ENCODE assay signal across 8 cellular contexts in the genomic region with DNA sequence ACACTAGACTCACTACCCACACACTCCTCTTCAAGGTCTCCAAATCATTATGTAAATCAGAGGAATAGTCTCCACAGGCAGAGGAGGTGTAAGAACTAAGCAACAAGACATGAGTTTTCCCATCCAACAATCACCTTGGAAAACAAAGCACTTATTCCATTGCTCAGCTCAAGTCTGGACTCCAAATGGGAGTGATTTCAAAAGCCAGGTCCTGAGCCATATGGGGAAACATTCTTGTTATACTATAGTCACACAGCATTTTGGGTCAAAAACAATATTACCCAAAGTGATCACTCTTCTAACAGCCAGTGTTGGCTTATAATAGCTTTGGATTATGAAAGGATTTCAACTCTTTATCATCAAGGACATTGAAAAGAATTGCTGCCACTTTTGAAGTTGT. TPM values are rescaled to one million over a fixed set of nuclear protein-coding genes. Genes with fewer than 3 reads are reported as not detected.
DNase-seq lines count a peak whose midpoint lies in the region; ATAC-seq and TF ChIP-seq lines count a peak whose summit lies in the region.

No MANE protein-coding gene starts in this region.

- H3K4me3 Mint-ChIP-seq in activated naive CD4-positive, alpha-beta T cell treated with anti-CD3 and anti-CD28 coated beads, Interleukin-2, amount 50 U/mL, for 24 hours, result peak overlapping the region; percentile 92
- peak overlapping the region; percentile 79 for H3K4me3 Mint-ChIP-seq in activated T-helper 17 cell treated with anti-CD3 and anti-CD28 coated beads, Interleukin-2, amount 50 U/mL, for 72 hours
- no peak overlapping the region for H3K4me3 Mint-ChIP-seq in glutamatergic neuron (ENCODE audit: unreplicated experiment)

- H3K4me3 ChIP-seq in lower lobe of right lung (peak overlapping the region; percentile 65), thyroid gland (replicated peaks in 1 of 3) (no peak overlapping the region)

- no peaks in the 10 kb centered on the region for H3K27me3 Mint-ChIP-seq in activated naive CD4-positive, alpha-beta T cell treated with anti-CD3 and anti-CD28 coated beads, Interleukin-2, amount 50 U/mL, for 24 hours
- H3K27me3 Mint-ChIP-seq in activated T-helper 17 cell treated with anti-CD3 and anti-CD28 coated beads, Interleukin-2, amount 50 U/mL, for 72 hours, result no peaks in the 10 kb centered on the region
- peaks cover 4% of the 10 kb centered on the region for H3K27me3 Mint-ChIP-seq in glutamatergic neuron (ENCODE audit: unreplicated experiment)

- TF ChIP-seq CTCF in lower lobe of right lung (IDR thresholded peaks at IDR 0.05), result no peak
- TF ChIP-seq CTCF in thyroid gland (IDR thresholded peaks at IDR 0.05), result no peak
- TF ChIP-seq CTCF in glutamatergic neuron (IDR thresholded peaks at IDR 0.05; ENCODE audit: partially characterized antibody, unreplicated experiment), result no peak

- no peaks in the 10 kb centered on the region for H3K36me3 Mint-ChIP-seq in activated naive CD4-positive, alpha-beta T cell treated with anti-CD3 and anti-CD28 coated beads, Interleukin-2, amount 50 U/mL, for 24 hours
- H3K36me3 Mint-ChIP-seq in activated T-helper 17 cell treated with anti-CD3 and anti-CD28 coated beads, Interleukin-2, amount 50 U/mL, for 72 hours (ENCODE audit: low read depth), result no peaks in the 10 kb centered on the region
- no peaks in the 10 kb centered on the region for H3K36me3 Mint-ChIP-seq in glutamatergic neuron (ENCODE audit: unreplicated experiment)

- TF ChIP-seq POLR2A in thyroid gland (IDR thresholded peaks at IDR 0.05), result no peak

- no peaks in the 10 kb centered on the region for H3K9me3 Mint-ChIP-seq in activated naive CD4-positive, alpha-beta T cell treated with anti-CD3 and anti-CD28 coated beads, Interleukin-2, amount 50 U/mL, for 24 hours
- H3K9me3 Mint-ChIP-seq in activated T-helper 17 cell treated with anti-CD3 and anti-CD28 coated beads, Interleukin-2, amount 50 U/mL, for 72 hours, result no peaks in the 10 kb centered on the region
- H3K9me3 Mint-ChIP-seq in glutamatergic neuron (ENCODE audit: unreplicated experiment), result no peaks in the 10 kb centered on the region

- no peak for ATAC-seq in activated T-helper 17 cell treated with anti-CD3 and anti-CD28 coated beads, Interleukin-2, amount 50 U/mL, for 72 hours (replicated peaks)
- ATAC-seq in lower lobe of right lung (no peak), sciatic nerve (no peak)

- peaks cover 23% of the 10 kb centered on the region for H3K4me1 Mint-ChIP-seq in activated naive CD4-positive, alpha-beta T cell treated with anti-CD3 and anti-CD28 coated beads, Interleukin-2, amount 50 U/mL, for 24 hours
- H3K4me1 Mint-ChIP-seq in activated T-helper 17 cell treated with anti-CD3 and anti-CD28 coated beads, Interleukin-2, amount 50 U/mL, for 72 hours, result peaks cover 12% of the 10 kb centered on the region
- no peaks in the 10 kb centered on the region for H3K4me1 Mint-ChIP-seq in glutamatergic neuron (ENCODE audit: low read depth, unreplicated experiment)

- DNase-seq in activated naive CD4-positive, alpha-beta T cell treated with Interleukin-2 at 50 U/mL for 16 hours, result no peak
- no peak for DNase-seq in lower lobe of right lung
- no peak for DNase-seq in thyroid gland
- DNase-seq in sciatic nerve (ENCODE audit: low spot score), result no peak
- no peak for DNase-seq in glutamatergic neuron
- no peak for DNase-seq in anterior cingulate cortex (lab: John Stamatoyannopoulos, UW)

- intact Hi-C loops in lower lobe of right lung (cut with DNase I) (no loop called here), thyroid gland (cut with DNase I) (loop anchor here (2.0 to 10.0 kb wide), 2 partner anchors 65 to 149 kb away; partner anchors contain the start of gene RPL7L1), sciatic nerve (cut with DNase I) (no loop called here)

- H3K27ac ChIP-seq in lower lobe of right lung (peak overlapping the region; percentile 77), thyroid gland (peak overlapping the region; percentile 73 to 88 (median 78))

- H3K36me3 ChIP-seq in lower lobe of right lung (no peaks in the 10 kb centered on the region), thyroid gland (no peaks in the 10 kb centered on the region)

- H3K27me3 ChIP-seq in lower lobe of right lung (ENCODE audit: low read depth) (no peaks in the 10 kb centered on the region), thyroid gland (no peaks in the 10 kb centered on the region)

- H3K9me3 ChIP-seq in lower lobe of right lung (no peaks in the 10 kb centered on the region), thyroid gland (no peaks in the 10 kb centered on the region)

- peak overlapping the region; percentile 98 for H3K27ac Mint-ChIP-seq in activated naive CD4-positive, alpha-beta T cell treated with anti-CD3 and anti-CD28 coated beads, Interleukin-2, amount 50 U/mL, for 24 hours
- H3K27ac Mint-ChIP-seq in activated T-helper 17 cell treated with anti-CD3 and anti-CD28 coated beads, Interleukin-2, amount 50 U/mL, for 72 hours, result peak overlapping the region; percentile 92
- H3K27ac Mint-ChIP-seq in glutamatergic neuron (ENCODE audit: unreplicated experiment), result no peak overlapping the region

- H3K4me1 ChIP-seq in lower lobe of right lung (peaks cover 15% of the 10 kb centered on the region), thyroid gland (peaks cover 6 to 13% of the 10 kb centered on the region in 2 donors)

RNA-seq across cellular contexts. Expression of gene PRPH2, which starts 3.6 kb away (rescaled TPM):
- total RNA-seq in activated T-helper 17 cell treated with anti-CD3 and anti-CD28 coated beads, Interleukin-2, amount 50 U/mL, for 72 hours, result not detected
- 0.68 TPM for total RNA-seq in lower lobe of right lung
- 10 to 100 TPM in 1 of 4 donors, 1 to 10 TPM in 2, under 1 TPM in 1; 0.59 to 11.4 (median 3.6) TPM for total RNA-seq in thyroid gland
- 2.4 TPM for total RNA-seq in sciatic nerve
- not detected for total RNA-seq in glutamatergic neuron (ENCODE audit: unreplicated experiment)

RNA-seq across cellular contexts. Expression of gene TBCC, which starts 19.9 kb away (rescaled TPM):
- 10 to 100 TPM; 16.6 to 17.7 TPM for total RNA-seq in activated T-helper 17 cell treated with anti-CD3 and anti-CD28 coated beads, Interleukin-2, amount 50 U/mL, for 72 hours
- 19.3 TPM for total RNA-seq in lower lobe of right lung
- 10 to 100 TPM; 37.2 to 48.9 (median 48.4) TPM for total RNA-seq in thyroid gland
- 12.7 TPM for total RNA-seq in sciatic nerve
- 35.2 TPM for total RNA-seq in glutamatergic neuron (ENCODE audit: unreplicated experiment)

RNA-seq across cellular contexts. Expression of gene BICRAL, which starts 55.8 kb away (rescaled TPM):
- 10 to 100 TPM; 16.7 to 19.3 TPM for total RNA-seq in activated T-helper 17 cell treated with anti-CD3 and anti-CD28 coated beads, Interleukin-2, amount 50 U/mL, for 72 hours
- total RNA-seq in lower lobe of right lung (20.7 TPM), thyroid gland (10 to 100 TPM; 19.9 to 24.5 (median 23.6) TPM), sciatic nerve (27.7 TPM), glutamatergic neuron (ENCODE audit: unreplicated experiment) (11.0 TPM)
